ENCODE assay signal across 8 cellular contexts in genomic region chr22:17085277-17086091, GRCh38. TPM values are rescaled to one million over a fixed set of nuclear protein-coding genes. Genes with fewer than 3 reads are reported as not detected.
DNase-seq lines count a peak whose midpoint lies in the region; ATAC-seq lines count a peak whose summit lies in the region.

No MANE protein-coding gene starts in this region.

- POLR2A ChIA-PET in activated naive CD8-positive, alpha-beta T cell treated with anti-CD3 and anti-CD28 coated beads, Interleukin-2, amount 10 ng/mL, durations not matched to agents 7 days and 5 days (lab: Charles Lee): interaction anchor here (0.6 to 1.4 kb wide), 9 partner anchors 16 to 133 kb away, joined by 3 to 7 read pairs (median 4); partner anchors contain the start of gene ADA2

- peak overlapping the region; percentile 73 for H3K4me3 ChIP-seq in Jurkat, Clone E6-1 (ENCODE audit: low read length)
- H3K4me3 ChIP-seq in iPS-18c (ENCODE audit: insufficient read depth, low read depth, low read length): peak overlapping the region; percentile 95

- H3K4me3 Mint-ChIP-seq in activated naive CD8-positive, alpha-beta T cell treated with anti-CD3 and anti-CD28 coated beads, Interleukin-2, amount 10 ng/mL, durations not matched to agents 7 days and 5 days: peak overlapping the region; percentile 89

- H3K9me3 ChIP-seq in iPS-18c (ENCODE audit: control insufficient read depth, insufficient read depth, low read length): no peaks in the 10 kb centered on the region

- H3K4me1 Mint-ChIP-seq in activated naive CD8-positive, alpha-beta T cell treated with anti-CD3 and anti-CD28 coated beads, Interleukin-2, amount 10 ng/mL, durations not matched to agents 7 days and 5 days: peaks cover 41% of the 10 kb centered on the region

- peak; percentile 6 for ATAC-seq in GM19324 (IDR thresholded peaks at IDR 0.05; ENCODE audit: low FRiP score, unreplicated experiment)
- ATAC-seq in activated naive CD8-positive, alpha-beta T cell treated with anti-CD3 and anti-CD28 coated beads, Interleukin-2, amount 10 ng/mL, durations not matched to agents 7 days and 5 days (ENCODE audit: low read depth): no peak

- H3K27me3 Mint-ChIP-seq in activated naive CD8-positive, alpha-beta T cell treated with anti-CD3 and anti-CD28 coated beads, Interleukin-2, amount 10 ng/mL, durations not matched to agents 7 days and 5 days: peaks cover 4% of the 10 kb centered on the region

- peaks cover 9% of the 10 kb centered on the region for H3K36me3 Mint-ChIP-seq in activated naive CD8-positive, alpha-beta T cell treated with anti-CD3 and anti-CD28 coated beads, Interleukin-2, amount 10 ng/mL, durations not matched to agents 7 days and 5 days

- no peak for DNase-seq in Jurkat, Clone E6-1 (ENCODE audit: low read depth, low spot score)
- DNase-seq in activated naive CD8-positive, alpha-beta T cell treated with anti-CD3 and anti-CD28 coated beads, Interleukin-2, amount 10 ng/mL, durations not matched to agents 7 days and 5 days: peak; percentile 62
- peak; percentile 52 for DNase-seq in stimulated activated CD4-positive, alpha-beta T cell treated with anti-CD3 and anti-CD28 coated beads, Interleukin-15, amount 100 ng/mL, for 24 hours
- DNase-seq in HuH-7.5 (ENCODE audit: low spot score) (no peak), medulla oblongata (ENCODE audit: extremely low spot score) (no peak), middle frontal gyrus (ENCODE audit: extremely low spot score, low spot score) (no peak)

- H3K9me3 Mint-ChIP-seq in activated naive CD8-positive, alpha-beta T cell treated with anti-CD3 and anti-CD28 coated beads, Interleukin-2, amount 10 ng/mL, durations not matched to agents 7 days and 5 days: no peaks in the 10 kb centered on the region

- peak overlapping the region; percentile 87 for H3K27ac Mint-ChIP-seq in activated naive CD8-positive, alpha-beta T cell treated with anti-CD3 and anti-CD28 coated beads, Interleukin-2, amount 10 ng/mL, durations not matched to agents 7 days and 5 days

RNA-seq across cellular contexts. Expression of gene IL17RA, which starts 0.7 kb away (rescaled TPM):
- 8.4 TPM for polyA plus RNA-seq in Jurkat, Clone E6-1 (2012; ENCODE audit: insufficient read depth, insufficient read length)
- 10 to 100 TPM; 46.7 to 48.0 TPM for total RNA-seq in activated naive CD8-positive, alpha-beta T cell treated with anti-CD3 and anti-CD28 coated beads, Interleukin-2, amount 10 ng/mL, durations not matched to agents 7 days and 5 days

RNA-seq across cellular contexts. Expression of gene TMEM121B, which starts 35.7 kb away (rescaled TPM):
- polyA plus RNA-seq in Jurkat, Clone E6-1 (2012; ENCODE audit: insufficient read depth, insufficient read length): 1.7 TPM
- total RNA-seq in activated naive CD8-positive, alpha-beta T cell treated with anti-CD3 and anti-CD28 coated beads, Interleukin-2, amount 10 ng/mL, durations not matched to agents 7 days and 5 days: under 1 TPM; 0.08 to 0.09 TPM

Comparison
In these comparisons a context has a peak if more than half of its experiments do, and no peak if none do; other contexts are left out.
1. DNase-seq: peak in activated naive CD8-positive, alpha-beta T cell treated with anti-CD3 and anti-CD28 coated beads, Interleukin-2, amount 10 ng/mL, durations not matched to agents 7 days and 5 days (single experiment) and stimulated activated CD4-positive, alpha-beta T cell treated with anti-CD3 and anti-CD28 coated beads, Interleukin-15, amount 100 ng/mL, for 24 hours (single experiment); none in Jurkat, Clone E6-1 (single experiment), HuH-7.5 (single experiment), medulla oblongata (single experiment) and middle frontal gyrus (single experiment).